In genomic region chr16:15523939-15524338, GRCh38 we compare ENCODE assay signal across 19 cellular contexts.
DNase-seq lines count a peak whose midpoint lies in the region; ATAC-seq and TF ChIP-seq lines count a peak whose summit lies in the region.
"Had no signal": no experiment of that assay in that cellular context is flagged by ENCODE, and none has a peak within 500 bp of the region (broad histone marks: within the 10 kb centered on the region; RNA-seq: fewer than 3 reads in every experiment).

No MANE protein-coding gene starts in this region.

- H3K4me3 ChIP-seq in OCI-LY3 (ENCODE audit: low read length) = peak overlapping the region; percentile 72; the same call in 1 of the 2 replicates
- H3K4me3 ChIP-seq in mesendoderm (ENCODE audit: low read length) = no peak overlapping the region
- H3K4me3 ChIP-seq: SK-N-MC had no signal

- WGBS in mesendoderm (ENCODE audit: extremely low coverage, insufficient coverage, low lambda C conversion rate) = no CpG with 5 or more reads among the region's 4 CpGs

- peak overlapping the region; percentile 80; the same call in 1 of the 2 replicates for H2AFZ ChIP-seq in OCI-LY3 (ENCODE audit: low read depth, low read length)

- H3K23ac ChIP-seq in mesendoderm (ENCODE audit: low read length) = no peak overlapping the region

- no peak overlapping the region for H4K5ac ChIP-seq in mesendoderm (ENCODE audit: low read length)

- H3K27me3 Mint-ChIP-seq in activated naive CD4-positive, alpha-beta T cell treated with anti-CD3 and anti-CD28 coated beads, Interleukin-2, amount 50 U/mL, for 24 hours = no peaks in the 10 kb centered on the region
- no peaks in the 10 kb centered on the region for H3K27me3 Mint-ChIP-seq in activated naive CD4-positive, alpha-beta T cell treated with anti-CD3 and anti-CD28 coated beads, Interleukin-2, amount 10 ng/mL, durations not matched to agents 7 days and 5 days

- H4K20me1 ChIP-seq in OCI-LY3 (ENCODE audit: insufficient read depth, low read length) = no peaks in the 10 kb centered on the region

- H3K79me2 ChIP-seq in OCI-LY3 (ENCODE audit: low read length) (no peaks in the 10 kb centered on the region), mesendoderm (ENCODE audit: control insufficient read depth, insufficient read depth, low read length) (no peaks in the 10 kb centered on the region)

- H3K36me3 ChIP-seq in OCI-LY3 (replicated peaks; ENCODE audit: low read depth, low read length) = no peaks in the 10 kb centered on the region
- H3K36me3 ChIP-seq in mesendoderm (ENCODE audit: control insufficient read depth, insufficient read depth, low read length) = no peaks in the 10 kb centered on the region

- no peaks in the 10 kb centered on the region for H3K9me3 Mint-ChIP-seq in activated naive CD4-positive, alpha-beta T cell treated with anti-CD3 and anti-CD28 coated beads, Interleukin-2, amount 50 U/mL, for 24 hours
- H3K9me3 Mint-ChIP-seq in activated naive CD4-positive, alpha-beta T cell treated with anti-CD3 and anti-CD28 coated beads, Interleukin-2, amount 10 ng/mL, durations not matched to agents 7 days and 5 days = no peaks in the 10 kb centered on the region

- no peak for ATAC-seq in left colon

- H3K79me1 ChIP-seq in mesendoderm (ENCODE audit: low read length) = no peaks in the 10 kb centered on the region

- no peak overlapping the region for H3K9ac ChIP-seq in OCI-LY3 (ENCODE audit: low read length)
- H3K9ac ChIP-seq in mesendoderm (ENCODE audit: low read length) = no peak overlapping the region

- no peaks in the 10 kb centered on the region for H3K9me3 ChIP-seq in OCI-LY3 (ENCODE audit: insufficient read depth, low read length)

- H3K27me3 ChIP-seq in OCI-LY3 (ENCODE audit: low read depth, low read length) (no peaks in the 10 kb centered on the region), mesendoderm (ENCODE audit: insufficient read depth, low read length, poor library complexity) (no peaks in the 10 kb centered on the region)

- CTCF ChIA-PET in activated naive CD4-positive, alpha-beta T cell treated with anti-CD3 and anti-CD28 coated beads, Interleukin-2, amount 10 ng/mL, durations not matched to agents 7 days and 5 days (lab: Charles Lee) = no interaction called here

- H3K56ac ChIP-seq in mesendoderm (ENCODE audit: low read length) = no peak overlapping the region

- H2BK15ac ChIP-seq in mesendoderm (replicated peaks; ENCODE audit: low read depth) = no peak overlapping the region

- no peak for TF ChIP-seq CTCF in OCI-LY3 (IDR thresholded peaks at IDR 0.05; ENCODE audit: low read depth, low read length)

- H3K18ac ChIP-seq in mesendoderm (ENCODE audit: low read length) = no peak overlapping the region

- H3K27ac ChIP-seq in OCI-LY3 (ENCODE audit: low read length) (no peak overlapping the region), mesendoderm (ENCODE audit: low read depth, low read length) (no peak overlapping the region)
- H3K27ac ChIP-seq: RWPE1, SK-N-MC had no signal

- H2BK120ac ChIP-seq in mesendoderm (ENCODE audit: low read depth, low read length) = no peak overlapping the region

- H2AK5ac ChIP-seq in mesendoderm (ENCODE audit: low read length) = no peak overlapping the region

- H3K4me1 ChIP-seq in OCI-LY3 (ENCODE audit: low read length) (peaks cover 7% of the 10 kb centered on the region), mesendoderm (ENCODE audit: control insufficient read depth, low read depth, low read length) (peaks cover 2% of the 10 kb centered on the region)

- DNase-seq in activated naive CD4-positive, alpha-beta T cell treated with anti-CD3 and anti-CD28 coated beads, Interleukin-2, amount 10 ng/mL, durations not matched to agents 7 days and 5 days = no peak
- DNase-seq in myocyte (ENCODE audit: low read depth) (peak; percentile 26), activated gamma-delta T cell treated with Interleukin-2 at 50 U/mL for 16 hours (no peak), mesendoderm (no peak), left colon (no peak), SKM-1 (lab: John Stamatoyannopoulos, UW; ENCODE audit: unreplicated experiment) (no peak)
- DNase-seq: 8988T, DMS79, MM.1S, NCI-H1092 treated with DMSO at 0.1 percent for 48 hours, NCI-H1436 treated with DMSO at 0.1 percent for 48 hours, NCI-H1930, NCI-H2227 treated with DMSO at 0.1 percent for 48 hours, NCI-H510A, SHP77 treated with DMSO at 0.1 percent for 48 hours had no signal

- H3K4me2 ChIP-seq in OCI-LY3 (ENCODE audit: low read length) = peak overlapping the region; percentile 78
- H3K4me2 ChIP-seq in mesendoderm (ENCODE audit: low read length) = no peak overlapping the region

- no peak overlapping the region for H4K8ac ChIP-seq in mesendoderm (ENCODE audit: low read depth, low read length)

- H3K4ac ChIP-seq in mesendoderm (ENCODE audit: low read depth, low read length) = no peak overlapping the region

- intact Hi-C loops in left colon (cut with DNase I, micrococcal nuclease) = no loop called here

- no peak overlapping the region for H3K4me3 Mint-ChIP-seq in activated naive CD4-positive, alpha-beta T cell treated with anti-CD3 and anti-CD28 coated beads, Interleukin-2, amount 50 U/mL, for 24 hours
- no peak overlapping the region for H3K4me3 Mint-ChIP-seq in activated naive CD4-positive, alpha-beta T cell treated with anti-CD3 and anti-CD28 coated beads, Interleukin-2, amount 10 ng/mL, durations not matched to agents 7 days and 5 days

- peak overlapping the region; percentile 59 for H3K27ac Mint-ChIP-seq in activated naive CD4-positive, alpha-beta T cell treated with anti-CD3 and anti-CD28 coated beads, Interleukin-2, amount 50 U/mL, for 24 hours
- no peak overlapping the region for H3K27ac Mint-ChIP-seq in activated naive CD4-positive, alpha-beta T cell treated with anti-CD3 and anti-CD28 coated beads, Interleukin-2, amount 10 ng/mL, durations not matched to agents 7 days and 5 days

- H2BK5ac ChIP-seq in mesendoderm (ENCODE audit: low read length) = no peak overlapping the region

- H3K4me1 Mint-ChIP-seq in activated naive CD4-positive, alpha-beta T cell treated with anti-CD3 and anti-CD28 coated beads, Interleukin-2, amount 50 U/mL, for 24 hours = peaks cover 22% of the 10 kb centered on the region
- peaks cover 19% of the 10 kb centered on the region for H3K4me1 Mint-ChIP-seq in activated naive CD4-positive, alpha-beta T cell treated with anti-CD3 and anti-CD28 coated beads, Interleukin-2, amount 10 ng/mL, durations not matched to agents 7 days and 5 days

- no peaks in the 10 kb centered on the region for H3K36me3 Mint-ChIP-seq in activated naive CD4-positive, alpha-beta T cell treated with anti-CD3 and anti-CD28 coated beads, Interleukin-2, amount 50 U/mL, for 24 hours
- no peaks in the 10 kb centered on the region for H3K36me3 Mint-ChIP-seq in activated naive CD4-positive, alpha-beta T cell treated with anti-CD3 and anti-CD28 coated beads, Interleukin-2, amount 10 ng/mL, durations not matched to agents 7 days and 5 days
